ENCODE assay signal across 16 cellular contexts in genomic region chr1:34332996-34333395, GRCh38.
DNase-seq lines count a peak whose midpoint lies in the region; ATAC-seq, FAIRE-seq and TF ChIP-seq lines count a peak whose summit lies in the region.
"Had no signal": no experiment of that assay in that cellular context is flagged by ENCODE, and none has a peak within 500 bp of the region (broad histone marks: within the 10 kb centered on the region; RNA-seq: fewer than 3 reads in every experiment).

No MANE protein-coding gene starts in this region.

- no peaks in the 10 kb centered on the region for H3K4me1 ChIP-seq in left lung
- H3K4me1 ChIP-seq: BLaER1 treated with 17β-estradiol and CSF1 and Interleukin-3, amounts not matched to agents 10 nM and 100 nM had no signal

- H3K4me3 ChIP-seq in GM12865 (ENCODE audit: low read depth, low read length) (no peak overlapping the region), left lung (no peak overlapping the region)
- H3K4me3 ChIP-seq: BLaER1 treated with 17β-estradiol and CSF1 and Interleukin-3, amounts not matched to agents 10 nM and 100 nM had no signal

- H3K27me3 ChIP-seq in left lung, result no peaks in the 10 kb centered on the region
- H3K27me3 ChIP-seq: BLaER1 treated with 17β-estradiol and CSF1 and Interleukin-3, amounts not matched to agents 10 nM and 100 nM had no signal

- H3K36me3 ChIP-seq in left lung, result no peaks in the 10 kb centered on the region
- H3K36me3 ChIP-seq: BLaER1 treated with 17β-estradiol and CSF1 and Interleukin-3, amounts not matched to agents 10 nM and 100 nM had no signal

- no peaks in the 10 kb centered on the region for H3K9me3 ChIP-seq in left lung
- H3K9me3 ChIP-seq: BLaER1 treated with 17β-estradiol and CSF1 and Interleukin-3, amounts not matched to agents 10 nM and 100 nM had no signal

- DNase-seq in GM12865 (ENCODE audit: low read depth) (peak; percentile 28), left lung (no peak), HTR-8/SVneo (ENCODE audit: insufficient read length, low spot score) (no peak), hepatic stellate cell (ENCODE audit: low spot score) (no peak), NCI-H1694 treated with DMSO at 0.1 percent for 48 hours (lab: John Stamatoyannopoulos, UW) (no peak)
- no peak for DNase-seq in activated CD4-positive, CD25-positive, alpha-beta regulatory T cell (lab: John Stamatoyannopoulos, UW)
- DNase-seq: Calu3; CD8-positive, alpha-beta T cell; DMS79 treated with DMSO at 0.1 percent for 48 hours; GF-D8; H9 had no signal

- intact Hi-C loops in left lung (cut with DNase I), result no loop called here

- FAIRE-seq in HTR-8/SVneo (lab: Jason Lieb, UNC), result no peak
- FAIRE-seq: GM18507, H1 had no signal

- ATAC-seq in HG03432 (IDR thresholded peaks at IDR 0.05; ENCODE audit: unreplicated experiment) (peak; percentile 69), left lung (peak; percentile 80)
- ATAC-seq: CD8-positive, alpha-beta T cell had no signal

- no peak overlapping the region for H3K27ac ChIP-seq in left lung
- H3K27ac ChIP-seq: BLaER1 treated with 17β-estradiol and CSF1 and Interleukin-3, amounts not matched to agents 10 nM and 100 nM; KMS-11 had no signal

- TF ChIP-seq CTCF in GM12865 (IDR thresholded peaks at IDR 0.05; ENCODE audit: insufficient read depth, low read depth, low read length, missing control alignments), result no peak
- no peak for TF ChIP-seq CTCF in left lung (IDR thresholded peaks at IDR 0.05)
